In the genomic region with DNA sequence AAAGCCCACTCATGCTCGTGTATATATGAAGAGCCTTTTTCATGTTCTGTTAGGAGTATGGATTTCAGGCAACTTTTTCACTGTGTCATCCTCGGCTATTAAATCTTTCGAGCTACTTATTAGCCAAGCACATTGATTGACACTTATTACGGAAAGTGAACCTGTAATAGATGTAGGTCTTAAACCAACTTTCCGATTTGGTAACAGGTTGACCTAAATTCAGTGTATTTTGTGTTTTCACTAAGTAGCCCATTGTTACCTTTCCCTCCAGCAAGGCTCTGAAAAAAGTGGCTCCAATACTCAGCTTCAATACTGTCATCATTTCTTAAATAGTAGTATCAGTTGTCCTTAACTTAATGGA, we compare ENCODE assay signal across 8 cellular contexts. TPM values are rescaled to one million over a fixed set of nuclear protein-coding genes. Genes with fewer than 3 reads are reported as not detected.
DNase-seq lines count a peak whose midpoint lies in the region; ATAC-seq, FAIRE-seq and TF ChIP-seq lines count a peak whose summit lies in the region.

No MANE protein-coding gene starts in this region.

- no peak for FAIRE-seq in bronchial epithelial cell (lab: Jason Lieb, UNC)
- no peak for FAIRE-seq in D721Med (lab: Jason Lieb, UNC)

- H3K27me3 Mint-ChIP-seq in naive B cell: no peaks in the 10 kb centered on the region

- H3K4me3 Mint-ChIP-seq in naive B cell: peak overlapping the region; percentile 91 to 100 (median 98)

- peak overlapping the region; percentile 81 to 98 (median 95) for H3K27ac Mint-ChIP-seq in naive B cell

- H3K36me3 Mint-ChIP-seq in naive B cell: no peaks in the 10 kb centered on the region

- ATAC-seq in naive B cell (ENCODE audit: low read depth in 2 of 2) (no peak), GM19023 (IDR thresholded peaks at IDR 0.05; ENCODE audit: unreplicated experiment) (no peak)

- peaks cover 22 to 38% (median 24%) of the 10 kb centered on the region in 3 donors for H3K4me1 Mint-ChIP-seq in naive B cell

- TF ChIP-seq CTCF in bronchial epithelial cell (IDR thresholded peaks at IDR 0.05; ENCODE audit: insufficient read depth, low read length, severe bottlenecking) (no peak), D721Med (IDR thresholded peaks at IDR 0.05; ENCODE audit: insufficient read depth, missing control alignments) (no peak)

- peak; percentile 27 for DNase-seq in ACHN
- peak; percentile 48 for DNase-seq in HT-29 (ENCODE audit: low spot score)
- no peak for DNase-seq in bronchial epithelial cell (ENCODE audit: low read depth)
- DNase-seq in naive B cell: no peak
- DNase-seq in D721Med (ENCODE audit: insufficient read length, low spot score): no peak
- DNase-seq in NCI-H524 (lab: John Stamatoyannopoulos, UW): no peak
- DNase-seq in cortex of kidney (lab: John Stamatoyannopoulos, UW): no peak

- H3K27me3 ChIP-seq in bronchial epithelial cell (ENCODE audit: control insufficient read depth, insufficient read depth, low read length): no peaks in the 10 kb centered on the region

- peak overlapping the region; percentile 65 for H3K4me3 ChIP-seq in bronchial epithelial cell (ENCODE audit: low read depth, low read length)

- no peaks in the 10 kb centered on the region for H3K36me3 ChIP-seq in bronchial epithelial cell (ENCODE audit: control insufficient read depth, insufficient read depth, low read length)

- in situ Hi-C loops in ACHN (cut with HindIII; ENCODE audit: low pct_ligation_motif_present, low pct_unique_long_range_greater_than_20kb, low sequenced_read_pairs): no loop called here

- no peaks in the 10 kb centered on the region for H3K9me3 Mint-ChIP-seq in naive B cell

RNA-seq across cellular contexts. Expression of a gene that starts 1.7 kb away (rescaled TPM):
- 26.8 and 29.5 TPM in 2 replicates for total RNA-seq in HT-29 (2014; rRNA removed; shearing (Covaris generic))
- 36.2 and 36.9 TPM in 2 replicates for total RNA-seq in bronchial epithelial cell
- 10 to 100 TPM; 37.4 to 47.7 (median 41.8) TPM for polyA plus RNA-seq in naive B cell (ENCODE audit: low read depth in 6 of 6)

RNA-seq across cellular contexts. Expression of a gene that starts 29.2 kb away (rescaled TPM):
- total RNA-seq in HT-29 (2014; rRNA removed; shearing (Covaris generic)): 16.7 and 19.7 TPM in 2 replicates
- 22.4 and 26.2 TPM in 2 replicates for total RNA-seq in bronchial epithelial cell
- polyA plus RNA-seq in naive B cell (ENCODE audit: low read depth in 6 of 6): 10 to 100 TPM; 17.6 to 30.6 (median 27.5) TPM

RNA-seq across cellular contexts. Expression of a gene that starts 29.3 kb away (rescaled TPM):
- total RNA-seq in HT-29 (2014; rRNA removed; shearing (Covaris generic)): 0.15 and 0.52 TPM in 2 replicates
- total RNA-seq in bronchial epithelial cell: 1.3 and 1.5 TPM in 2 replicates
- 1 to 10 TPM in 5 of 6 donors, not detected in 1; 1.5 to 5.4 (median 3.0) TPM for polyA plus RNA-seq in naive B cell (ENCODE audit: low read depth in 6 of 6)

Comparison
In these comparisons a context has a peak if more than half of its experiments do, and no peak if none do; other contexts are left out.
1. DNase-seq: peak in ACHN (single experiment) and HT-29 (single experiment); none in bronchial epithelial cell (single experiment), naive B cell (single experiment), D721Med (single experiment), NCI-H524 (0 of 2) and cortex of kidney (single experiment).